Comparison of ENCODE assay signal across 1 cellular context in the genomic region with DNA sequence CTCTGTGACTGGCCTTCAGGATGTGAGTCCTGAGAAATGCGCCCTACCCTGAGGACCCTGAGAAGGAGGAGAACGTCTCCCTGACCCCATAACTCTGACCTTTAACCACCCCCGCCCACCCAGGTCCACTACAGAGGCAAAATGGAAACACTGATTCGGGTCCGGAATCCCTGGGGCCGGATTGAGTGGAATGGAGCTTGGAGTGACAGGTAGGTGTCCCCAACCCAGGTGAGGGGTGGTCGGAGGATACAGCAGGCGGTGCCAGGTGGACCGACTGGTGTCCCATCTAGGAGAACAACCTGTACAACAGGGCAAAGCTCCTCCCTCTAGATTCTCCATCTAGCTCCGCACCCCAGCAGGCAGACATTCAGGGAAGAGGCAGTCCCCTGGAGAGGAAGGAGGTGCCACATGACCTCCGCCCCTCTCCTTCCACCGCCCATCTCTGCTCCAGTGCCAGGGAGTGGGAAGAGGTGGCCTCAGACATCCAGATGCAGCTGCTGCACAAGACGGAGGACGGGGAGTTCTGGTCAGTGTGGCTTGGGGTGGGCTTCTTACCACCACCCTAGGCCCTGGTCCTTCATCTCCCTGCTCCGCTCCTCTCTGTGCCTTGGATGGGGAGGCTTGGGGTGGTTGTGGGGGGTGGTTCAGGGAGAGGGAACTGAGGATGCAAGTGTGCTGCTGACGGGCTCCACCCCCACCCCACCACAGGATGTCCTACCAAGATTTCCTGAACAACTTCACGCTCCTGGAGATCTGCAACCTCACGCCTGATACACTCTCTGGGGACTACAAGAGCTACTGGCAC.
TF ChIP-seq lines count a peak whose summit lies in the region.

No MANE protein-coding gene starts in this region.

TF ChIP-seq in WTC11, 78 proteins besides CTCF, POLR2A, EP300 and RAD21 (continued from another document):
- TF ChIP-seq, protein P1, sequence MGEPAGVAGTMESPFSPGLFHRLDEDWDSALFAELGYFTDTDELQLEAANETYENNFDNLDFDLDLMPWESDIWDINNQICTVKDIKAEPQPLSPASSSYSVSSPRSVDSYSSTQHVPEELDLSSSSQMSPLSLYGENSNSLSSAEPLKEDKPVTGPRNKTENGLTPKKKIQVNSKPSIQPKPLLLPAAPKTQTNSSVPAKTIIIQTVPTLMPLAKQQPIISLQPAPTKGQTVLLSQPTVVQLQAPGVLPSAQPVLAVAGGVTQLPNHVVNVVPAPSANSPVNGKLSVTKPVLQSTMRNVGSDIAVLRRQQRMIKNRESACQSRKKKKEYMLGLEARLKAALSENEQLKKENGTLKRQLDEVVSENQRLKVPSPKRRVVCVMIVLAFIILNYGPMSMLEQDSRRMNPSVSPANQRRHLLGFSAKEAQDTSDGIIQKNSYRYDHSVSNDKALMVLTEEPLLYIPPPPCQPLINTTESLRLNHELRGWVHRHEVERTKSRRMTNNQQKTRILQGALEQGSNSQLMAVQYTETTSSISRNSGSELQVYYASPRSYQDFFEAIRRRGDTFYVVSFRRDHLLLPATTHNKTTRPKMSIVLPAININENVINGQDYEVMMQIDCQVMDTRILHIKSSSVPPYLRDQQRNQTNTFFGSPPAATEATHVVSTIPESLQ (CRISPR knock-in tag; IDR thresholded peaks at IDR 0.05), result no peak
